ENCODE assay signal across 8 cellular contexts in the genomic region with DNA sequence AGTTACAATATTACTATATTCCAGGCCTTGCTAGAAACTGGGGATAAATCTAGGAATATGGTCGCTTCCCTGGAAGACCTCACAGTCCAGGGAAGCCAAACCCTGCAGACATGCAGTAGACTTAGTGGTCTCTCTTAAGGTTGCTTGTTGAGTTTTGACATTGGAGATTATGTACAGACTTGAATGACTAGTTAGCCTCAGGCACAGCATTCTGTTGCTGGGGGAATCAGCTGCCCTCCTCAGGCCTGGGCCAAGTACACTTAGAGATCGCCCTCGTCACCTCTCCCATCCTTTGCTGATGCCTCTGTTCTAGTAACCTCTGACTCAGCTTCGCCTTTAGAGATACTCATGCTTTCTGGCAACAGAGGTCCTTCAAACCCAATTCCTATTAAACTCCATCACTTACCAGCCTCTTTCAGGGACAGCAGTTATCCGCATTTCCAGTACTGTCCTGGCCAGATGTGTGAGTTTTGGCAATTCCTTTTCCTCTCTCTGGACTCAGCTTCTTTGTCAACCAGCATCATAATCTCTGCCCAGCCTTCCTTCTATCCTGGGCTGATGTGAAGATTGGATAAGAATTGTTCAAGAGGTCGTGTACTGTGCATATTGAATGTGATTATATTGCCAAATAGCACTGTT. TPM values are rescaled to one million over a fixed set of nuclear protein-coding genes. Genes with fewer than 3 reads are reported as not detected.
DNase-seq lines count a peak whose midpoint lies in the region; ATAC-seq and TF ChIP-seq lines count a peak whose summit lies in the region.

No MANE protein-coding gene starts in this region.

- ATAC-seq in activated T-cell treated with anti-CD3 and anti-CD28 coated beads, Interleukin-2, amount 50 U/mL, for 4 hours = no peak

- peak overlapping the region; percentile 96 for H3K4me3 Mint-ChIP-seq in activated T-cell treated with anti-CD3 and anti-CD28 coated beads, Interleukin-2, amount 50 U/mL, for 4 hours
- peak overlapping the region; percentile 89 for H3K4me3 Mint-ChIP-seq in activated T-helper 2 cell treated with anti-CD3 and anti-CD28 coated beads, Interferon-gamma antibody, Interleukin-2, Interleukin-4, amounts not matched to agents 10 μg/mL and 5 μg/mL and 100 μg/mL, durations not matched to agents 14 hours and 24 hours and 36 hours (ENCODE audit: low read depth)

- H3K9me3 Mint-ChIP-seq in activated T-cell treated with anti-CD3 and anti-CD28 coated beads, Interleukin-2, amount 50 U/mL, for 4 hours = no peaks in the 10 kb centered on the region
- no peaks in the 10 kb centered on the region for H3K9me3 Mint-ChIP-seq in activated T-helper 2 cell treated with anti-CD3 and anti-CD28 coated beads, Interferon-gamma antibody, Interleukin-2, Interleukin-4, amounts not matched to agents 10 μg/mL and 5 μg/mL and 100 μg/mL, durations not matched to agents 14 hours and 24 hours and 36 hours

- no peak for TF ChIP-seq EP300 in tibial nerve (IDR thresholded peaks at IDR 0.05)

- DNase-seq in activated T-cell treated with anti-CD3 and anti-CD28 coated beads, Interleukin-2, amount 50 U/mL, for 4 hours = no peak
- DNase-seq in activated T-cell treated with anti-CD3 and anti-CD28 coated beads for 4 hours (no peak), kidney epithelial cell (ENCODE audit: low read depth) (no peak), tibial nerve (ENCODE audit: low spot score in 2 of 2) (no peak), NCI-H524 treated with DMSO at 0.1 percent for 48 hours (lab: John Stamatoyannopoulos, UW) (no peak), GF-D8 (lab: John Stamatoyannopoulos, UW) (no peak), NCI-H446 (lab: John Stamatoyannopoulos, UW) (no peak)
- no peak for DNase-seq in activated T-helper 2 cell treated with anti-CD3 and anti-CD28 coated beads, Interferon-gamma antibody, Interleukin-2, Interleukin-4, amounts not matched to agents 10 μg/mL and 5 μg/mL and 100 μg/mL, durations not matched to agents 14 hours and 24 hours and 36 hours (ENCODE audit: low spot score)

- peaks cover 0 to 15% (median 6%) of the 10 kb centered on the region in 4 donors for H3K4me1 ChIP-seq in tibial nerve

- H3K4me1 Mint-ChIP-seq in activated T-cell treated with anti-CD3 and anti-CD28 coated beads, Interleukin-2, amount 50 U/mL, for 4 hours (ENCODE audit: low read depth) = peaks cover 21% of the 10 kb centered on the region
- H3K4me1 Mint-ChIP-seq in activated T-helper 2 cell treated with anti-CD3 and anti-CD28 coated beads, Interferon-gamma antibody, Interleukin-2, Interleukin-4, amounts not matched to agents 10 μg/mL and 5 μg/mL and 100 μg/mL, durations not matched to agents 14 hours and 24 hours and 36 hours (ENCODE audit: low read depth) = peaks cover 16% of the 10 kb centered on the region

- TF ChIP-seq POLR2A in tibial nerve (IDR thresholded peaks at IDR 0.05) = no peak

- intact Hi-C loops in activated T-helper 2 cell treated with anti-CD3 and anti-CD28 coated beads, Interferon-gamma antibody, Interleukin-2, Interleukin-4, amounts not matched to agents 10 μg/mL and 5 μg/mL and 100 μg/mL, durations not matched to agents 14 hours and 24 hours and 36 hours (cut with micrococcal nuclease) = no loop called here

- no peaks in the 10 kb centered on the region for H3K9me3 ChIP-seq in tibial nerve

- H3K36me3 ChIP-seq in kidney epithelial cell (ENCODE audit: control insufficient read depth, insufficient read depth, low read length) (no peaks in the 10 kb centered on the region), tibial nerve (peaks cover 0 to 16% (median 3%) of the 10 kb centered on the region in 3 donors)

- 95 to 99% methylated on average over 6 of the region's 6 CpGs for WGBS in tibial nerve, 2 donors

- peaks cover 2% of the 10 kb centered on the region for H3K27me3 Mint-ChIP-seq in activated T-cell treated with anti-CD3 and anti-CD28 coated beads, Interleukin-2, amount 50 U/mL, for 4 hours (ENCODE audit: low read depth)
- no peaks in the 10 kb centered on the region for H3K27me3 Mint-ChIP-seq in activated T-helper 2 cell treated with anti-CD3 and anti-CD28 coated beads, Interferon-gamma antibody, Interleukin-2, Interleukin-4, amounts not matched to agents 10 μg/mL and 5 μg/mL and 100 μg/mL, durations not matched to agents 14 hours and 24 hours and 36 hours (ENCODE audit: low read depth)

- H3K36me3 Mint-ChIP-seq in activated T-cell treated with anti-CD3 and anti-CD28 coated beads, Interleukin-2, amount 50 U/mL, for 4 hours (ENCODE audit: insufficient read depth) = peaks cover 6% of the 10 kb centered on the region
- H3K36me3 Mint-ChIP-seq in activated T-helper 2 cell treated with anti-CD3 and anti-CD28 coated beads, Interferon-gamma antibody, Interleukin-2, Interleukin-4, amounts not matched to agents 10 μg/mL and 5 μg/mL and 100 μg/mL, durations not matched to agents 14 hours and 24 hours and 36 hours (ENCODE audit: low read depth) = peaks cover 10% of the 10 kb centered on the region

- TF ChIP-seq CTCF in kidney epithelial cell (IDR thresholded peaks at IDR 0.05; ENCODE audit: insufficient read depth, low read length, poor library complexity, severe bottlenecking) (no peak), tibial nerve (IDR thresholded peaks at IDR 0.05) (no peak)

- H3K4me3 ChIP-seq in kidney epithelial cell (ENCODE audit: low read depth, low read length) = peak overlapping the region; percentile 15
- peak overlapping the region in 3 of 4 donors; percentile 62 to 70 (median 67) for H3K4me3 ChIP-seq in tibial nerve

- peak overlapping the region; percentile 91 to 99 (median 98) for H3K27ac ChIP-seq in tibial nerve

- H3K27me3 ChIP-seq in kidney epithelial cell (ENCODE audit: control insufficient read depth, insufficient read depth, low read length) (no peaks in the 10 kb centered on the region), tibial nerve (peaks cover 0 to 6% of the 10 kb centered on the region in 2 donors)

- peak overlapping the region; percentile 98 for H3K27ac Mint-ChIP-seq in activated T-helper 2 cell treated with anti-CD3 and anti-CD28 coated beads, Interferon-gamma antibody, Interleukin-2, Interleukin-4, amounts not matched to agents 10 μg/mL and 5 μg/mL and 100 μg/mL, durations not matched to agents 14 hours and 24 hours and 36 hours

RNA-seq across cellular contexts. Expression of a gene that starts 0.8 kb away (rescaled TPM):
- total RNA-seq in activated T-cell treated with anti-CD3 and anti-CD28 coated beads, Interleukin-2, amount 50 U/mL, for 4 hours = 10 to 100 TPM; 56.2 to 68.9 (median 58.9) TPM
- total RNA-seq in activated T-helper 2 cell treated with anti-CD3 and anti-CD28 coated beads, Interferon-gamma antibody, Interleukin-2, Interleukin-4, amounts not matched to agents 10 μg/mL and 5 μg/mL and 100 μg/mL, durations not matched to agents 14 hours and 24 hours and 36 hours = 61.6 and 67.9 TPM in 2 replicates
- total RNA-seq in kidney epithelial cell (31.7 and 31.8 TPM in 2 replicates), tibial nerve (10 to 100 TPM; 20.8 to 36.7 (median 30.8) TPM)

RNA-seq across cellular contexts. Expression of a gene that starts 7.6 kb away (rescaled TPM):
- total RNA-seq in activated T-cell treated with anti-CD3 and anti-CD28 coated beads, Interleukin-2, amount 50 U/mL, for 4 hours = not detected
- total RNA-seq in activated T-helper 2 cell treated with anti-CD3 and anti-CD28 coated beads, Interferon-gamma antibody, Interleukin-2, Interleukin-4, amounts not matched to agents 10 μg/mL and 5 μg/mL and 100 μg/mL, durations not matched to agents 14 hours and 24 hours and 36 hours = 0.18 TPM in 1 of 2 replicates, not detected in the other
- total RNA-seq in kidney epithelial cell (not detected in 2 replicates), tibial nerve (not detected)

RNA-seq across cellular contexts. Expression of a gene that starts 10.2 kb away (rescaled TPM):
- total RNA-seq in activated T-cell treated with anti-CD3 and anti-CD28 coated beads, Interleukin-2, amount 50 U/mL, for 4 hours = 10 to 100 TPM; 77.6 to 82.1 (median 78.2) TPM
- total RNA-seq in activated T-helper 2 cell treated with anti-CD3 and anti-CD28 coated beads, Interferon-gamma antibody, Interleukin-2, Interleukin-4, amounts not matched to agents 10 μg/mL and 5 μg/mL and 100 μg/mL, durations not matched to agents 14 hours and 24 hours and 36 hours = 95.1 and 100 TPM in 2 replicates
- 201 and 207 TPM in 2 replicates for total RNA-seq in kidney epithelial cell
- total RNA-seq in tibial nerve = 100 to 1,000 TPM; 116 to 133 (median 128) TPM

RNA-seq across cellular contexts. Expression of a gene that starts 22.2 kb away (rescaled TPM):
- total RNA-seq in activated T-cell treated with anti-CD3 and anti-CD28 coated beads, Interleukin-2, amount 50 U/mL, for 4 hours = not detected
- 0.18 and 0.51 TPM in 2 replicates for total RNA-seq in activated T-helper 2 cell treated with anti-CD3 and anti-CD28 coated beads, Interferon-gamma antibody, Interleukin-2, Interleukin-4, amounts not matched to agents 10 μg/mL and 5 μg/mL and 100 μg/mL, durations not matched to agents 14 hours and 24 hours and 36 hours
- 0.34 TPM in 1 of 2 replicates, not detected in the other for total RNA-seq in kidney epithelial cell
- under 1 TPM in 1 of 4 donors, not detected in 3; 0.63 TPM for total RNA-seq in tibial nerve

RNA-seq across cellular contexts. Expression of a gene that starts 32.6 kb away (rescaled TPM):
- total RNA-seq in activated T-cell treated with anti-CD3 and anti-CD28 coated beads, Interleukin-2, amount 50 U/mL, for 4 hours = 1 to 10 TPM; 3.3 to 7.7 (median 7.3) TPM
- total RNA-seq in activated T-helper 2 cell treated with anti-CD3 and anti-CD28 coated beads, Interferon-gamma antibody, Interleukin-2, Interleukin-4, amounts not matched to agents 10 μg/mL and 5 μg/mL and 100 μg/mL, durations not matched to agents 14 hours and 24 hours and 36 hours = 7.9 and 9.2 TPM in 2 replicates
- 5.7 and 7.3 TPM in 2 replicates for total RNA-seq in kidney epithelial cell
- 10 to 100 TPM in 1 of 4 donors, 1 to 10 TPM in 3; 7.3 to 10.8 (median 9.2) TPM for total RNA-seq in tibial nerve
